Comparison of ENCODE assay signal across 17 cellular contexts in the genomic region with DNA sequence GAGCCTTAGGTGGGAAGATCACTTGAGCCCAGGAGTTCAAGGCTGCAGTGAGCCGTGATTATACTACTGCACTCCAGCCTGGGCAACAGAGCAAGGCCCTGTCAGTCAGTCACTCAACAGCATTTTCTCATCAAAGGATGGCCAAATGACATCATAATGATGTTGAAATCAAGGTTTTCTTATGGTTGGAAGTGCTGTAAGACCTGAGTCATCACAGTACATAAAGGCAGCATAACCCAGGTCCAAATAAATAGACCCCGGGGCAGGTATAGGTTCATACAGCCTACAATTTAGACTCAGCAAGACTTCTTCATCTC.
DNase-seq lines count a peak whose midpoint lies in the region; ATAC-seq and TF ChIP-seq lines count a peak whose summit lies in the region.
"Had no signal": no experiment of that assay in that cellular context is flagged by ENCODE, and none has a peak within 500 bp of the region (broad histone marks: within the 10 kb centered on the region; RNA-seq: fewer than 3 reads in every experiment).

No MANE protein-coding gene starts in this region.

- H3K4me1 ChIP-seq in breast epithelium: no peaks in the 10 kb centered on the region
- H3K4me1 ChIP-seq: SJSA1, upper lobe of right lung had no signal

- no peak overlapping the region for H3K27ac ChIP-seq in breast epithelium
- H3K27ac ChIP-seq: SJSA1, upper lobe of right lung had no signal

- H3K9me3 ChIP-seq in breast epithelium: no peaks in the 10 kb centered on the region
- H3K9me3 ChIP-seq: SJSA1, upper lobe of right lung had no signal

- no TSS peak for BruUV-seq in MCF 10A (replicated peaks; lab: Mats Ljungman, UMichigan)

- peak overlapping the region; percentile 73 for H3K27ac Mint-ChIP-seq in MCF 10A (ENCODE audit: low read depth, unreplicated experiment)
- H3K27ac Mint-ChIP-seq in activated T-cell treated with anti-CD3 and anti-CD28 coated beads, Interleukin-2, amount 50 U/mL, for 72 hours: no peak overlapping the region
- H3K27ac Mint-ChIP-seq: activated CD4-positive, alpha-beta T cell treated with anti-CD3 and anti-CD28 coated beads, Interleukin-2, amount 10 ng/mL, durations not matched to agents 24 days and 14 days; activated naive CD8-positive, alpha-beta T cell treated with anti-CD3 and anti-CD28 coated beads, Interleukin-2, amount 10 ng/mL, durations not matched to agents 7 days and 5 days had no signal

- in situ Hi-C loops in astrocyte of the spinal cord (cut with HindIII; ENCODE audit: low sequenced_read_pairs): no loop called here

- H3K36me3 Mint-ChIP-seq in MCF 10A (ENCODE audit: insufficient read depth, unreplicated experiment): peaks cover 15% of the 10 kb centered on the region
- H3K36me3 Mint-ChIP-seq in activated T-cell treated with anti-CD3 and anti-CD28 coated beads, Interleukin-2, amount 50 U/mL, for 72 hours (ENCODE audit: insufficient read depth in 2 of 2): no peaks in the 10 kb centered on the region
- H3K36me3 Mint-ChIP-seq: activated naive CD8-positive, alpha-beta T cell treated with anti-CD3 and anti-CD28 coated beads, Interleukin-2, amount 10 ng/mL, durations not matched to agents 7 days and 5 days had no signal

- TF ChIP-seq CTCF in MCF 10A (IDR thresholded peaks at IDR 0.05; ENCODE audit: unreplicated experiment) (no peak), breast epithelium (IDR thresholded peaks at IDR 0.05) (no peak), astrocyte of the spinal cord (IDR thresholded peaks at IDR 0.05; ENCODE audit: low read depth, low read length) (no peak), fibroblast of villous mesenchyme (IDR thresholded peaks at IDR 0.05; ENCODE audit: insufficient read depth, low read depth, low read length) (no peak)

- no peaks in the 10 kb centered on the region for H3K27me3 Mint-ChIP-seq in MCF 10A (ENCODE audit: insufficient read depth, unreplicated experiment)
- H3K27me3 Mint-ChIP-seq in activated T-cell treated with anti-CD3 and anti-CD28 coated beads, Interleukin-2, amount 50 U/mL, for 72 hours (ENCODE audit: low read depth): no peaks in the 10 kb centered on the region
- H3K27me3 Mint-ChIP-seq: activated CD4-positive, alpha-beta T cell treated with anti-CD3 and anti-CD28 coated beads, Interleukin-2, amount 10 ng/mL, durations not matched to agents 24 days and 14 days; activated naive CD8-positive, alpha-beta T cell treated with anti-CD3 and anti-CD28 coated beads, Interleukin-2, amount 10 ng/mL, durations not matched to agents 7 days and 5 days had no signal

- H3K4me1 Mint-ChIP-seq in MCF 10A (ENCODE audit: insufficient read depth, unreplicated experiment): peaks cover 35% of the 10 kb centered on the region
- no peaks in the 10 kb centered on the region for H3K4me1 Mint-ChIP-seq in activated T-cell treated with anti-CD3 and anti-CD28 coated beads, Interleukin-2, amount 50 U/mL, for 72 hours (ENCODE audit: low read depth)
- H3K4me1 Mint-ChIP-seq: activated CD4-positive, alpha-beta T cell treated with anti-CD3 and anti-CD28 coated beads, Interleukin-2, amount 10 ng/mL, durations not matched to agents 24 days and 14 days; activated naive CD8-positive, alpha-beta T cell treated with anti-CD3 and anti-CD28 coated beads, Interleukin-2, amount 10 ng/mL, durations not matched to agents 7 days and 5 days had no signal

- ATAC-seq in activated T-cell treated with anti-CD3 and anti-CD28 coated beads, Interleukin-2, amount 50 U/mL, for 72 hours (replicated peaks in 1 of 2): no peak

- CTCF ChIA-PET in MCF 10A (lab: Yijun Ruan, JAX): interaction anchor here (0.6 kb wide), 2 partner anchors 29 to 1174 kb away, joined by 3 read pairs; no protein-coding TSS in a partner anchor

- intact Hi-C loops in MCF 10A (cut with micrococcal nuclease): loop anchor here (5.0 kb wide), 1 partner anchor 163 kb away; no protein-coding TSS in a partner anchor
- intact Hi-C loops in breast epithelium (cut with DNase I; ENCODE audit: low total_unique reads): loop anchor here (5.0 kb wide), 1 partner anchor 232 kb away; no protein-coding TSS in a partner anchor

- no peak overlapping the region for H3K4me3 ChIP-seq in breast epithelium
- H3K4me3 ChIP-seq in astrocyte of the spinal cord (ENCODE audit: low read depth, low read length): no peak overlapping the region
- no peak overlapping the region for H3K4me3 ChIP-seq in fibroblast of villous mesenchyme (ENCODE audit: low read depth, low read length)
- no peak overlapping the region for H3K4me3 ChIP-seq in skeletal muscle cell (ENCODE audit: low read depth, low read length)
- H3K4me3 ChIP-seq: SJSA1, upper lobe of right lung had no signal

- H3K27me3 ChIP-seq in breast epithelium: no peaks in the 10 kb centered on the region
- H3K27me3 ChIP-seq: SJSA1, upper lobe of right lung had no signal

- no peak for TF ChIP-seq POLR2A in breast epithelium (IDR thresholded peaks at IDR 0.05)

- no peaks in the 10 kb centered on the region for H3K9me3 Mint-ChIP-seq in MCF 10A (ENCODE audit: unreplicated experiment)
- H3K9me3 Mint-ChIP-seq in activated T-cell treated with anti-CD3 and anti-CD28 coated beads, Interleukin-2, amount 50 U/mL, for 72 hours: no peaks in the 10 kb centered on the region
- H3K9me3 Mint-ChIP-seq: activated CD4-positive, alpha-beta T cell treated with anti-CD3 and anti-CD28 coated beads, Interleukin-2, amount 10 ng/mL, durations not matched to agents 24 days and 14 days; activated naive CD8-positive, alpha-beta T cell treated with anti-CD3 and anti-CD28 coated beads, Interleukin-2, amount 10 ng/mL, durations not matched to agents 7 days and 5 days had no signal

- DNase-seq in MCF 10A (ENCODE audit: unreplicated experiment) (peak; percentile 88), breast epithelium (ENCODE audit: low spot score in 2 of 2) (no peak), astrocyte of the spinal cord (ENCODE audit: low read depth, low spot score) (peak; percentile 17), fibroblast of villous mesenchyme (ENCODE audit: low read depth) (peak; percentile 42), skeletal muscle cell (ENCODE audit: low read depth) (peak; percentile 37), activated gamma-delta T cell treated with Interleukin-2 at 50 U/mL for 16 hours (no peak), Kasumi-1 (lab: John Stamatoyannopoulos, UW) (no peak)
- no peak for DNase-seq in activated T-cell treated with anti-CD3 and anti-CD28 coated beads, Interleukin-2, amount 50 U/mL, for 72 hours
- DNase-seq: 8988T; activated CD4-positive, alpha-beta T cell treated with anti-CD3 and anti-CD28 coated beads, Interleukin-2, amount 10 ng/mL, durations not matched to agents 24 days and 14 days; activated naive CD8-positive, alpha-beta T cell treated with anti-CD3 and anti-CD28 coated beads, Interleukin-2, amount 10 ng/mL, durations not matched to agents 7 days and 5 days; NCI-H1105 treated with DMSO at 0.1 percent for 48 hours; NK-92 treated with Interleukin-12 subunit alpha and Interleukin-12 subunit beta, amount 100 ng/mL, for 24 hours; stimulated activated naive CD4-positive, alpha-beta T cell; T-helper 9 cell; upper lobe of right lung had no signal

- no peaks in the 10 kb centered on the region for H3K36me3 ChIP-seq in breast epithelium
- H3K36me3 ChIP-seq: SJSA1, upper lobe of right lung had no signal

- POLR2A ChIA-PET in MCF 10A (lab: Yijun Ruan, JAX): interaction anchor here (1.1 kb wide), 1 partner anchor 10 kb away, joined by 3 read pairs; no protein-coding TSS in a partner anchor

- no peak overlapping the region for H3K4me3 Mint-ChIP-seq in MCF 10A (ENCODE audit: unreplicated experiment)
- no peak overlapping the region for H3K4me3 Mint-ChIP-seq in activated T-cell treated with anti-CD3 and anti-CD28 coated beads, Interleukin-2, amount 50 U/mL, for 72 hours
- H3K4me3 Mint-ChIP-seq: activated CD4-positive, alpha-beta T cell treated with anti-CD3 and anti-CD28 coated beads, Interleukin-2, amount 10 ng/mL, durations not matched to agents 24 days and 14 days; activated naive CD8-positive, alpha-beta T cell treated with anti-CD3 and anti-CD28 coated beads, Interleukin-2, amount 10 ng/mL, durations not matched to agents 7 days and 5 days had no signal

Comparison
In these comparisons a context has a peak if more than half of its experiments do, and no peak if none do; other contexts are left out.
1. DNase-seq: peak in MCF 10A (single experiment), astrocyte of the spinal cord (single experiment), fibroblast of villous mesenchyme (single experiment) and skeletal muscle cell (single experiment); none in breast epithelium (0 of 2), activated gamma-delta T cell treated with Interleukin-2 at 50 U/mL for 16 hours (single experiment), activated T-cell treated with anti-CD3 and anti-CD28 coated beads, Interleukin-2, amount 50 U/mL, for 72 hours (0 of 2) and Kasumi-1 (0 of 2).